In the genomic region with DNA sequence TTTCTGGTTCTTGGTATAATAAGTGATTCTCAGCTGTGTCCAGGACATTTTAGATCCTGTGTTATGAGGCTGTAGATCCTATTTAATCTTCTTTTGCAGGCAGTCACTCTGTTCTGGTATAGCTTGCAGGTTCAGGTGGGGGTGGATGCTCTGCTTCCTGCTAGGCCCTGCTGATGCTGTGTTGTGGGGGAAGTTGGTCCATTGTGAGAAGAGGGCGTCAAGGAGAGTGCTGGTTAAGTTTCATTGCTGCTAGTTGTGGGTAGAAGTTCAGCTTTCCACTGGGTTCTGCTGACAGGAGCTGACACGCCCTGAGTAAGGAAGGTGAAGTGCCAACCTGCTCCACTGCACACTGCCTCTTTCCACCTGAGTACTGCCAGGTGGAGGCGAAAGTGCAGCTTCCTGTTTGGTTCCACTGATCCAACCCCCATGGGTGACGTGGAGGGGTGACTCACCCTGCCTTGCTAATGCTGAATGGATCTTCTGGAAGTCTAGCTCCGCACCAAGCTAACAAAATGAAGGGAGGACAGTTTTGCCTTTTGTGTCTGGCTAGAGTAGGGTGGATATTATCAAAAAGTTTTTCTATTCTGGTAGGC, we compare ENCODE assay signal across 8 cellular contexts. TPM values are rescaled to one million over a fixed set of nuclear protein-coding genes. Genes with fewer than 3 reads are reported as not detected.
DNase-seq lines count a peak whose midpoint lies in the region; ATAC-seq and TF ChIP-seq lines count a peak whose summit lies in the region.

No MANE protein-coding gene starts in this region.

- H3K27ac Mint-ChIP-seq in activated naive CD4-positive, alpha-beta T cell treated with anti-CD3 and anti-CD28 coated beads, Interleukin-2, amount 10 ng/mL, durations not matched to agents 7 days and 5 days: peak overlapping the region; percentile 54
- H3K27ac Mint-ChIP-seq in glutamatergic neuron (ENCODE audit: unreplicated experiment): no peak overlapping the region

- no peak overlapping the region for H3K4me3 Mint-ChIP-seq in activated naive CD4-positive, alpha-beta T cell treated with anti-CD3 and anti-CD28 coated beads, Interleukin-2, amount 10 ng/mL, durations not matched to agents 7 days and 5 days
- no peak overlapping the region for H3K4me3 Mint-ChIP-seq in glutamatergic neuron (ENCODE audit: unreplicated experiment)

- H3K9me3 Mint-ChIP-seq in activated naive CD4-positive, alpha-beta T cell treated with anti-CD3 and anti-CD28 coated beads, Interleukin-2, amount 10 ng/mL, durations not matched to agents 7 days and 5 days: no peaks in the 10 kb centered on the region
- no peaks in the 10 kb centered on the region for H3K9me3 Mint-ChIP-seq in glutamatergic neuron (ENCODE audit: unreplicated experiment)

- DNase-seq in NCI-H510A treated with DMSO at 0.1 percent for 48 hours (lab: John Stamatoyannopoulos, UW) (peak; percentile 73), glutamatergic neuron (no peak), NCI-H82 treated with DMSO at 0.1 percent for 48 hours (lab: John Stamatoyannopoulos, UW; ENCODE audit: unreplicated experiment) (no peak), SIG-M5 treated with dmso at 0.1 percent for 504 hours (lab: John Stamatoyannopoulos, UW; ENCODE audit: unreplicated experiment) (no peak)
- DNase-seq in activated naive CD4-positive, alpha-beta T cell treated with anti-CD3 and anti-CD28 coated beads, Interleukin-2, amount 10 ng/mL, durations not matched to agents 7 days and 5 days: peak; percentile 75
- peak; percentile 25 to 44 for DNase-seq in stimulated activated CD4-positive, alpha-beta T cell treated with anti-CD3 and anti-CD28 coated beads, Interleukin-1b, Interleukin-23, amount 100 ng/mL, for 1 hour (ENCODE audit: low read depth in 2 of 2)

- CTCF ChIA-PET in activated naive CD4-positive, alpha-beta T cell treated with anti-CD3 and anti-CD28 coated beads, Interleukin-2, amount 10 ng/mL, durations not matched to agents 7 days and 5 days (lab: Charles Lee): interaction anchor here (0.6 to 1.2 kb wide), 5 partner anchors 44 to 298 kb away, joined by 3 to 5 read pairs (median 4); a partner anchor contains a TSS

- peaks cover 26% of the 10 kb centered on the region for H3K4me1 Mint-ChIP-seq in activated naive CD4-positive, alpha-beta T cell treated with anti-CD3 and anti-CD28 coated beads, Interleukin-2, amount 10 ng/mL, durations not matched to agents 7 days and 5 days
- no peaks in the 10 kb centered on the region for H3K4me1 Mint-ChIP-seq in glutamatergic neuron (ENCODE audit: low read depth, unreplicated experiment)

- ATAC-seq in GM21529 (IDR thresholded peaks at IDR 0.05; ENCODE audit: unreplicated experiment): peak; percentile 72
- no peak for ATAC-seq in HG02798 (IDR thresholded peaks at IDR 0.05; ENCODE audit: poor library complexity, unreplicated experiment)

- no peak for TF ChIP-seq CTCF in glutamatergic neuron (IDR thresholded peaks at IDR 0.05; ENCODE audit: partially characterized antibody, unreplicated experiment)

- peaks cover 39% of the 10 kb centered on the region for H3K36me3 Mint-ChIP-seq in activated naive CD4-positive, alpha-beta T cell treated with anti-CD3 and anti-CD28 coated beads, Interleukin-2, amount 10 ng/mL, durations not matched to agents 7 days and 5 days
- H3K36me3 Mint-ChIP-seq in glutamatergic neuron (ENCODE audit: unreplicated experiment): no peaks in the 10 kb centered on the region

- no peaks in the 10 kb centered on the region for H3K27me3 Mint-ChIP-seq in activated naive CD4-positive, alpha-beta T cell treated with anti-CD3 and anti-CD28 coated beads, Interleukin-2, amount 10 ng/mL, durations not matched to agents 7 days and 5 days
- no peaks in the 10 kb centered on the region for H3K27me3 Mint-ChIP-seq in glutamatergic neuron (ENCODE audit: unreplicated experiment)

RNA-seq across cellular contexts. Expression of a gene that starts 16.3 kb away (rescaled TPM):
- total RNA-seq in glutamatergic neuron (ENCODE audit: unreplicated experiment): 6.1 TPM

RNA-seq across cellular contexts. Expression of a gene that starts 16.7 kb away (rescaled TPM):
- 38.4 TPM for total RNA-seq in glutamatergic neuron (ENCODE audit: unreplicated experiment)

RNA-seq across cellular contexts. Expression of a gene that starts 43.5 kb away (rescaled TPM):
- 7.1 TPM for total RNA-seq in glutamatergic neuron (ENCODE audit: unreplicated experiment)

Comparison
In these comparisons a context has a peak if more than half of its experiments do, and no peak if none do; other contexts are left out.
1. DNase-seq: peak in NCI-H510A treated with DMSO at 0.1 percent for 48 hours (single experiment), activated naive CD4-positive, alpha-beta T cell treated with anti-CD3 and anti-CD28 coated beads, Interleukin-2, amount 10 ng/mL, durations not matched to agents 7 days and 5 days (single experiment) and stimulated activated CD4-positive, alpha-beta T cell treated with anti-CD3 and anti-CD28 coated beads, Interleukin-1b, Interleukin-23, amount 100 ng/mL, for 1 hour (2 of 2); none in glutamatergic neuron (single experiment), NCI-H82 treated with DMSO at 0.1 percent for 48 hours (single experiment) and SIG-M5 treated with dmso at 0.1 percent for 504 hours (single experiment).